ENCODE assay signal across 8 cellular contexts in the genomic region with DNA sequence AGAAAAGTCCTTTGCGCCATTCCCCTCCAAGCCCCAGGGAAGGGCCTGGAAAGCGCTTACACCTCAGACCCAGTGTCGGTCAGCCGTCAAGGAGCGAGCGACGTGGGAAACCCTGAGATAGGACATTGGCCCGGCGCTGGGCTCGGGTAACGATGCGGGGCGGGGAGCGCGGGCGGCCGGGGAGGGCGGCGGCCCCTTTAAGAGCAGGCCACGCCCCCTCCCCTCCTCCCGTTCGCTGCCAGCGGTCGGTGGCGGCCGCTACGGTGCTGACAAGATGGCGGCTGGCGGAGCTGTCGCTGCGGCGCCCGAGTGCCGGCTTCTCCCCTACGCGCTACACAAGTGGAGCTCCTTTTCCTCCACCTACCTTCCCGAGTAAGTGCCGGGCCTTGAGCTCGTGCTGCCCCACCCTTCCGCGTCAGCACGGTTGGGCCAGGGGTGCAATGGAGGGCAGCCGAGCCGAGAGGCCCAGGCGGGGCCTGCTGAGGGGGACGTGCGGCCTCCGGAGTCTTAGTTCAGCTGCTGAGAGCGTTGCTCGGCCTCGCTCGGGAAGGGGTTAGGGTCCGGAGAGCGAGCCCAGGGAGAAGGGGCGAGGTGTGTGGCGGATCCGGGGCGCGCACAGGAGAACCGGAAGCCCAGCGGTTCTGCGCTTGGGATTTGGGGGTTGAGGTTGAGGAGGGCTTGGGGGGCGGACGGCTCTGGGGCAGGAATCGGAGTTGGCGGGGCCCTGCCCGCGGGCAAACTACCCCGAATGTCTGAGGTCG. TPM values are rescaled to one million over a fixed set of nuclear protein-coding genes. Genes with fewer than 3 reads are reported as not detected.
DNase-seq lines count a peak whose midpoint lies in the region; ATAC-seq and TF ChIP-seq lines count a peak whose summit lies in the region.

A gene (plus strand): TSS at position 251 of the 761 bp plus-strand sequence. CDS start 24 bp downstream, at position 275.

- H3K27me3 ChIP-seq in right atrium auricular region: no peaks in the 10 kb centered on the region
- no peaks in the 10 kb centered on the region for H3K27me3 ChIP-seq in uterus

- H3K4me3 ChIP-seq in right atrium auricular region (peak within 1 kb of the TSS; percentile 95 to 100), uterus (peak within 1 kb of the TSS; percentile 79 to 89)

- H3K36me3 ChIP-seq in right atrium auricular region: no peaks in the 10 kb centered on the region
- H3K36me3 ChIP-seq in uterus: no peaks in the 10 kb centered on the region

- H3K9me3 ChIP-seq in right atrium auricular region (no peaks in the 10 kb centered on the region), uterus (no peaks in the 10 kb centered on the region)

- H3K4me1 ChIP-seq in right atrium auricular region: peaks cover 0 to 23% of the 10 kb centered on the region in 2 donors
- no peaks in the 10 kb centered on the region for H3K4me1 ChIP-seq in uterus

- peak; percentile 85 for ATAC-seq in HG02840 (IDR thresholded peaks at IDR 0.05; ENCODE audit: low FRiP score, unreplicated experiment)

- peak; percentile 45 for DNase-seq in NCI-H1436 treated with DMSO at 0.1 percent for 48 hours (lab: John Stamatoyannopoulos, UW)
- DNase-seq in T-helper 2 cell: peak; percentile 78 to 94 (median 85)
- DNase-seq in right atrium auricular region (ENCODE audit: low spot score): peak; percentile 90
- DNase-seq in putamen (ENCODE audit: low spot score): peak; percentile 88
- DNase-seq in uterus: peak; percentile 90 to 91

- TF ChIP-seq CTCF in right atrium auricular region (IDR thresholded peaks at IDR 0.05) (no peak), uterus (IDR thresholded peaks at IDR 0.05) (peak in 1 of 4 experiments; percentile 2)

- intact Hi-C loops in uterus (cut with DNase I; ENCODE audit: low total_unique reads): no loop called here

- H3K27ac ChIP-seq in angular gyrus (ENCODE audit: low read depth, low read length): peak within 1 kb of the TSS; percentile 96
- H3K27ac ChIP-seq in right atrium auricular region: peak within 1 kb of the TSS; percentile 99
- peak within 1 kb of the TSS; percentile 96 for H3K27ac ChIP-seq in uterus

- TF ChIP-seq POLR2A in GM15510 (IDR thresholded peaks at IDR 0.05; ENCODE audit: borderline replicate concordance, extremely low read depth, insufficient read length) (peak; percentile 94), uterus (IDR thresholded peaks at IDR 0.05) (peak; percentile 85 to 88)

RNA-seq across cellular contexts. Expression of the gene that starts here (rescaled TPM):
- 10 to 100 TPM; 27.4 to 28.5 TPM for total RNA-seq in right atrium auricular region
- 100 to 1,000 TPM in 3 of 4 donors, 10 to 100 TPM in 1; 52.9 to 311 (median 128) TPM for total RNA-seq in uterus

Comparison
In these comparisons a context has a peak if more than half of its experiments do, and no peak if none do; other contexts are left out.
1. Peak in every context shown above with its lines: DNase-seq, ATAC-seq, H3K4me3 ChIP-seq and H3K27ac ChIP-seq.